8 cellular contexts compared by ENCODE assay signal in the genomic region with DNA sequence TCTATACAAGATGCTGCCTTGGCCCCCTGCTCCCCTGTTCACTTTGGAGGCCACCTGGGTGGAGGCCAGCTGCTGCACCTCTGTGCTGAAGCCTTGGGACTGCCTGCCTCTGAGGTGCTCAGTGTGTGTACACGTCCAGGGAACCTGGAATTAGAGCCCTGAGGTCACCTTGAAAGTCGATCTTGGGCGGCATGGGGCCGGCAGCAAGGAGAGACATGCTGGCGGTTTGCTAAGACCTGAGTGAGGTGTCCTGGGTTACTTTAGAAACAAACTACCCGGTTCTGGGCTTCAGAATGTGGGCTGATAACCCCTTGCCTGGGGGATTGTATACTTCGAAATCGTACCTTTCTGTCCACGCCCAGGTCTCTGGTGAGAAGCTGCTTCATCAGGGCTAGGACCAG. TPM values are rescaled to one million over a fixed set of nuclear protein-coding genes. Genes with fewer than 3 reads are reported as not detected.
DNase-seq lines count a peak whose midpoint lies in the region; ATAC-seq and TF ChIP-seq lines count a peak whose summit lies in the region.

No MANE protein-coding gene starts in this region.

- peaks cover 23 to 54% (median 48%) of the 10 kb centered on the region in 3 donors for H3K4me1 Mint-ChIP-seq in naive B cell

- H3K27me3 Mint-ChIP-seq in naive B cell = no peaks in the 10 kb centered on the region

- H3K36me3 ChIP-seq in cardiac muscle cell = peaks cover 11% of the 10 kb centered on the region

- peak overlapping the region in 6 of 8 donors; percentile 2 to 77 (median 51) for H3K4me3 Mint-ChIP-seq in naive B cell

- H3K36me3 Mint-ChIP-seq in naive B cell = no peaks in the 10 kb centered on the region

- H3K27me3 ChIP-seq in cardiac muscle cell = no peaks in the 10 kb centered on the region
- no peaks in the 10 kb centered on the region for H3K27me3 ChIP-seq in dorsolateral prefrontal cortex

- DNase-seq in cardiac muscle cell (ENCODE audit: low read depth in 1 of 2, low spot score in 1 of 2) = peak in 1 of 2 donors; percentile 16
- no peak for DNase-seq in Right ventricle myocardium inferior (ENCODE audit: missing footprints)
- no peak for DNase-seq in dorsolateral prefrontal cortex
- no peak for DNase-seq in naive B cell
- no peak for DNase-seq in lower leg skin (ENCODE audit: low spot score in 2 of 2)
- no peak for DNase-seq in kidney glomerular epithelial cell (lab: John Stamatoyannopoulos, UW)
- DNase-seq in cerebellar cortex (ENCODE audit: low spot score) = no peak
- no peak for DNase-seq in stimulated activated CD4-positive, alpha-beta T cell treated with anti-CD3 and anti-CD28 coated beads, Interleukin-4, amount 100 ng/mL, for 1 hour

- no peak for TF ChIP-seq CTCF in cardiac muscle cell (IDR thresholded peaks at IDR 0.05; ENCODE audit: low read depth, low read length)
- no peak for TF ChIP-seq CTCF in dorsolateral prefrontal cortex (IDR thresholded peaks at IDR 0.05 in 54 of 56, conservative IDR thresholded peaks at IDR 0.05 in 2 of 56; ENCODE audit: low read depth in 1 of 56, partially characterized antibody in 56 of 56)
- TF ChIP-seq CTCF in lower leg skin (IDR thresholded peaks at IDR 0.05) = no peak

- H3K9me3 ChIP-seq in cardiac muscle cell (ENCODE audit: low read depth) = no peaks in the 10 kb centered on the region

- peak overlapping the region; percentile 87 to 98 (median 94) for H3K27ac Mint-ChIP-seq in naive B cell

- no peak overlapping the region for H3K4me3 ChIP-seq in cardiac muscle cell
- peak overlapping the region in 11 of 59 donors; percentile 3 to 45 (median 22) for H3K4me3 ChIP-seq in dorsolateral prefrontal cortex
- no peak overlapping the region for H3K4me3 ChIP-seq in lower leg skin (ENCODE audit: low read depth, poor library complexity, severe bottlenecking)

- ATAC-seq in Right ventricle myocardium inferior = no peak
- ATAC-seq in naive B cell (ENCODE audit: low read depth in 2 of 2) = no peak

- WGBS in lower leg skin, 2 donors = 32 to 39% methylated on average over 9 of the region's 9 CpGs

- H3K27ac ChIP-seq in cardiac muscle cell (peak overlapping the region; percentile 91), dorsolateral prefrontal cortex (peak overlapping the region in 55 of 59 donors; percentile 2 to 94 (median 80))

- no peak for TF ChIP-seq POLR2A in lower leg skin (IDR thresholded peaks at IDR 0.05)

- intact Hi-C loops in Right ventricle myocardium inferior (cut with DNase I) = loop anchor here (1.0 to 5.0 kb wide), 2 partner anchors 83 to 124 kb away; partner anchors contain the start of gene GATAD2A
- intact Hi-C loops in dorsolateral prefrontal cortex (cut with DNase I) = loop anchor here (2.0 to 10.0 kb wide), 6 partner anchors 83 to 435 kb away; partner anchors contain the start of genes GATAD2A (in 1 of the 2) and MEF2B (in 1 of the 2)
- intact Hi-C loops in lower leg skin (cut with DNase I; ENCODE audit: low total_unique reads) = loop anchor here (5.0 kb wide), 1 partner anchor 123 kb away; no protein-coding TSS in a partner anchor

- H3K4me1 ChIP-seq in cardiac muscle cell (ENCODE audit: low read depth) = peaks cover 28% of the 10 kb centered on the region

- no peaks in the 10 kb centered on the region for H3K9me3 Mint-ChIP-seq in naive B cell

RNA-seq across cellular contexts. Expression of gene TSSK6, which starts 25.5 kb away (rescaled TPM):
- total RNA-seq in cardiac muscle cell (4.1 and 11.9 TPM in 2 replicates), Right ventricle myocardium inferior (0.32 TPM), dorsolateral prefrontal cortex (1 to 10 TPM in 103 of 120 experiments, under 1 TPM in 17; 0.44 to 4.5 (median 1.8) TPM), lower leg skin (1 to 10 TPM; 4.0 to 8.9 (median 6.7) TPM)
- polyA plus RNA-seq in cardiac muscle cell (0.60 and 1.5 TPM in 2 replicates), naive B cell (ENCODE audit: low read depth in 6 of 6) (1 to 10 TPM; 1.1 to 4.3 (median 2.3) TPM)

RNA-seq across cellular contexts. Expression of gene NDUFA13, which starts 26.2 kb away (rescaled TPM):
- total RNA-seq in cardiac muscle cell (119 and 172 TPM in 2 replicates), Right ventricle myocardium inferior (1,344 TPM), dorsolateral prefrontal cortex (100 to 1,000 TPM; 270 to 471 (median 352) TPM), lower leg skin (100 to 1,000 TPM in 2 of 4 donors, 10 to 100 TPM in 2; 31.4 to 179 (median 108) TPM)
- polyA plus RNA-seq in cardiac muscle cell (806 and 843 TPM in 2 replicates), naive B cell (ENCODE audit: low read depth in 6 of 6) (100 to 1,000 TPM; 226 to 324 (median 271) TPM)

RNA-seq across cellular contexts. Expression of gene YJEFN3, which starts 38.9 kb away (rescaled TPM):
- total RNA-seq in cardiac muscle cell (10.6 and 12.5 TPM in 2 replicates), Right ventricle myocardium inferior (6.5 TPM), dorsolateral prefrontal cortex (100 to 1,000 TPM in 2 of 120 experiments, 10 to 100 TPM in 118; 23.4 to 122 (median 60.0) TPM), lower leg skin (1 to 10 TPM in 1 of 4 donors, under 1 TPM in 3; 0.15 to 2.8 (median 0.49) TPM)
- polyA plus RNA-seq in cardiac muscle cell (23.0 and 29.9 TPM in 2 replicates), naive B cell (ENCODE audit: low read depth in 6 of 6) (under 1 TPM in 2 of 6 donors, not detected in 4; 0.17 TPM)

RNA-seq across cellular contexts. Expression of gene CILP2, which starts 48.3 kb away (rescaled TPM):
- 7.5 and 8.4 TPM in 2 replicates for total RNA-seq in cardiac muscle cell
- polyA plus RNA-seq in cardiac muscle cell = 2.2 and 6.7 TPM in 2 replicates
- total RNA-seq in Right ventricle myocardium inferior = 0.30 TPM
- total RNA-seq in dorsolateral prefrontal cortex = 1 to 10 TPM in 27 of 120 experiments, under 1 TPM in 92, not detected in 1; 0.13 to 2.3 (median 0.68) TPM
- under 1 TPM in 1 of 6 donors, not detected in 5; 0.11 TPM for polyA plus RNA-seq in naive B cell (ENCODE audit: low read depth in 6 of 6)
- 1 to 10 TPM in 1 of 4 donors, under 1 TPM in 1, not detected in 2; 0.17 to 1.4 TPM for total RNA-seq in lower leg skin
